In genomic region chr11:64764753-64765152, GRCh38 we compare ENCODE assay signal across 11 cellular contexts. TPM values are rescaled to one million over a fixed set of nuclear protein-coding genes. Genes with fewer than 3 reads are reported as not detected.
DNase-seq lines count a peak whose midpoint lies in the region; ATAC-seq and TF ChIP-seq lines count a peak whose summit lies in the region.
"Had no signal": no experiment of that assay in that cellular context is flagged by ENCODE, and none has a peak within 500 bp of the region (broad histone marks: within the 10 kb centered on the region; RNA-seq: fewer than 3 reads in every experiment).

No MANE protein-coding gene starts in this region.

- intact Hi-C loops in CD4-positive, alpha-beta T cell (cut with DNase I, micrococcal nuclease): loop anchor here (1.0 kb wide), 2 partner anchors 18 to 21 kb away; no protein-coding TSS in a partner anchor
- intact Hi-C loops in MCF 10A (cut with micrococcal nuclease): no loop called here

- no peak for ATAC-seq in CD4-positive, alpha-beta T cell (ENCODE audit: poor library complexity)
- ATAC-seq in GM18520 (IDR thresholded peaks at IDR 0.05; ENCODE audit: unreplicated experiment) (no peak), GM18870 (IDR thresholded peaks at IDR 0.05; ENCODE audit: unreplicated experiment) (no peak)

- POLR2A ChIA-PET in CD4-positive, alpha-beta T cell (lab: Charles Lee): interaction anchor here (1.3 to 15.0 kb wide), 7 partner anchors 10 to 357 kb away, joined by 3 to 634 read pairs (median 8); partner anchors contain the start of genes EHD1, FAU, MAP4K2 and MRPL49
- POLR2A ChIA-PET in MCF 10A (lab: Yijun Ruan, JAX): interaction anchor here (6.8 kb wide), 1 partner anchor 10 kb away, joined by 86 read pairs; the partner anchor contains the start of gene SF1

- H3K9me3 ChIP-seq in CD4-positive, alpha-beta T cell (ENCODE audit: control insufficient read depth, low read length): no peaks in the 10 kb centered on the region
- H3K9me3 ChIP-seq in HUES6 (ENCODE audit: control insufficient read depth, insufficient read depth, low read depth, low read length): no peaks in the 10 kb centered on the region

- CTCF ChIA-PET in CD4-positive, alpha-beta T cell (lab: Charles Lee): interaction anchor here (1.7 to 5.9 kb wide), 2 partner anchors 21 to 22 kb away, joined by 5 to 45 read pairs; partner anchors contain the start of gene RASGRP2
- CTCF ChIA-PET in MCF 10A (lab: Yijun Ruan, JAX): interaction anchor here (0.7 kb wide), 1 partner anchor 10 kb away, joined by 3 read pairs; no protein-coding TSS in a partner anchor

- TSS peak; percentile 72 for BruUV-seq in MCF 10A (replicated peaks; lab: Mats Ljungman, UMichigan)

- H3K9me3 Mint-ChIP-seq in CD4-positive, alpha-beta T cell: no peaks in the 10 kb centered on the region
- H3K9me3 Mint-ChIP-seq in MCF 10A (ENCODE audit: unreplicated experiment): no peaks in the 10 kb centered on the region
- no peaks in the 10 kb centered on the region for H3K9me3 Mint-ChIP-seq in nephron

- no peak for TF ChIP-seq CTCF in CD4-positive, alpha-beta T cell (IDR thresholded peaks at IDR 0.05)
- TF ChIP-seq CTCF in MCF 10A (IDR thresholded peaks at IDR 0.05; ENCODE audit: unreplicated experiment): no peak
- TF ChIP-seq CTCF in nephron (IDR thresholded peaks at IDR 0.05; ENCODE audit: unreplicated experiment in 3 of 3): no peak

- H3K27me3 ChIP-seq in CD4-positive, alpha-beta T cell (ENCODE audit: control insufficient read depth, insufficient read depth, low read length): no peaks in the 10 kb centered on the region
- H3K27me3 ChIP-seq in HUES6 (ENCODE audit: control insufficient read depth, insufficient read depth, low read length): no peaks in the 10 kb centered on the region

- peaks cover 89% of the 10 kb centered on the region for H3K36me3 Mint-ChIP-seq in CD4-positive, alpha-beta T cell (ENCODE audit: low read depth)
- H3K36me3 Mint-ChIP-seq in MCF 10A (ENCODE audit: insufficient read depth, unreplicated experiment) (peaks cover 77% of the 10 kb centered on the region), nephron (ENCODE audit: low read depth) (peaks cover 64% of the 10 kb centered on the region)

- H3K4me3 Mint-ChIP-seq in CD4-positive, alpha-beta T cell: peak overlapping the region; percentile 86
- no peak overlapping the region for H3K4me3 Mint-ChIP-seq in MCF 10A (ENCODE audit: unreplicated experiment)
- H3K4me3 Mint-ChIP-seq in nephron: no peak overlapping the region

- H3K27ac ChIP-seq in CD4-positive, alpha-beta T cell (ENCODE audit: low read depth, low read length): no peak overlapping the region
- H3K27ac ChIP-seq in HUES6 (ENCODE audit: low read depth, low read length): 0 out of 2 replicates have a peak overlapping the region, but pooled peaks have one; percentile 83

- no peak overlapping the region for H3K9ac ChIP-seq in HUES6 (ENCODE audit: low read length)

- peaks cover 65% of the 10 kb centered on the region for H3K4me1 ChIP-seq in HUES6 (ENCODE audit: control insufficient read depth, insufficient read depth, low read length)

- peaks cover 90% of the 10 kb centered on the region for H3K4me1 Mint-ChIP-seq in CD4-positive, alpha-beta T cell (ENCODE audit: low read depth)
- H3K4me1 Mint-ChIP-seq in MCF 10A (ENCODE audit: insufficient read depth, unreplicated experiment) (peaks cover 7% of the 10 kb centered on the region), nephron (peaks cover 63% of the 10 kb centered on the region)

- H3K36me3 ChIP-seq in HUES6 (ENCODE audit: control insufficient read depth, insufficient read depth, low read length): peaks cover 63% of the 10 kb centered on the region

- no peak for DNase-seq in CD4-positive, alpha-beta T cell
- DNase-seq in MCF 10A (ENCODE audit: unreplicated experiment) (no peak), cerebellar cortex (ENCODE audit: low spot score) (no peak), SHP77 treated with DMSO at 0.1 percent for 48 hours (lab: John Stamatoyannopoulos, UW) (no peak)
- DNase-seq: GOT3, hippocampal formation, NCI-H187 treated with DMSO at 0.1 percent for 48 hours had no signal

- no peaks in the 10 kb centered on the region for H3K27me3 Mint-ChIP-seq in CD4-positive, alpha-beta T cell
- no peaks in the 10 kb centered on the region for H3K27me3 Mint-ChIP-seq in MCF 10A (ENCODE audit: insufficient read depth, unreplicated experiment)
- H3K27me3 Mint-ChIP-seq in nephron (ENCODE audit: low read depth): no peaks in the 10 kb centered on the region

- H3K4me3 ChIP-seq in HUES6 (ENCODE audit: low read depth, low read length): no peak overlapping the region

- H3K27ac Mint-ChIP-seq in CD4-positive, alpha-beta T cell: peak overlapping the region; percentile 85
- H3K27ac Mint-ChIP-seq in MCF 10A (ENCODE audit: low read depth, unreplicated experiment): no peak overlapping the region
- peak overlapping the region; percentile 82 to 86 (median 83) for H3K27ac Mint-ChIP-seq in nephron

RNA-seq across cellular contexts. Expression of gene PYGM, which starts 5.0 kb away (rescaled TPM):
- total RNA-seq in CD4-positive, alpha-beta T cell: 1 to 10 TPM; 5.0 to 6.0 TPM
- total RNA-seq in MCF 10A (2022): 0.09 and 0.10 TPM in 2 replicates

RNA-seq across cellular contexts. Expression of gene SF1, which starts 13.6 kb away (rescaled TPM):
- total RNA-seq in CD4-positive, alpha-beta T cell: 1,000 to 10,000 TPM; 1,632 to 1,657 TPM
- 446 and 503 TPM in 2 replicates for total RNA-seq in MCF 10A (2022)

RNA-seq across cellular contexts. Expression of gene RASGRP2, which starts 20.8 kb away (rescaled TPM):
- 100 to 1,000 TPM; 668 to 672 TPM for total RNA-seq in CD4-positive, alpha-beta T cell
- total RNA-seq in MCF 10A (2022): not detected in 2 replicates

RNA-seq across cellular contexts. Expression of gene MAP4K2, which starts 38.3 kb away (rescaled TPM):
- total RNA-seq in CD4-positive, alpha-beta T cell: 10 to 100 TPM; 71.9 to 74.1 TPM
- total RNA-seq in MCF 10A (2022): 4.9 and 6.8 TPM in 2 replicates

RNA-seq across cellular contexts. Expression of gene NRXN2, which starts 41.8 kb away (rescaled TPM):
- total RNA-seq in CD4-positive, alpha-beta T cell: under 1 TPM; 0.05 to 0.31 TPM
- not detected in 2 replicates for total RNA-seq in MCF 10A (2022)

Comparison
In these comparisons a context has a peak if more than half of its experiments do, and no peak if none do; other contexts are left out.
1. RNA of gene RASGRP2, which starts 20.8 kb away (total RNA-seq): 668 to 672 TPM in CD4-positive, alpha-beta T cell; not detected in MCF 10A; every median in the first group is over 100 times any median in the second.